In genomic region chr9:130240410-130241197, GRCh38 we compare ENCODE assay signal across 1 cellular context.
A peak's percentile ranks its signal among the peaks of the same experiment; 100 is the strongest.
TF ChIP-seq lines count a peak whose summit lies in the region.

No MANE protein-coding gene starts in this region.

TF ChIP-seq in K562, 482 proteins besides CTCF, POLR2A, EP300 and RAD21 (continued from another document):
- TF ChIP-seq MNT (conservative IDR thresholded peaks at IDR 0.05) (0 out of 4 replicates have a peak, but pooled peaks of 1 of the 2 experiments have one; percentile 30), MYC (IDR thresholded peaks at IDR 0.05; ENCODE audit: low read depth, low read length) (peak; percentile 83), MYC (CRISPR knock-in tag; IDR thresholded peaks at IDR 0.05; ENCODE audit: borderline replicate concordance, low read depth) (no peak), NCOA6 (IDR thresholded peaks at IDR 0.05) (no peak), L3MBTL2 (IDR thresholded peaks at IDR 0.05) (0 out of 2 replicates have a peak, but pooled peaks have one; percentile 35)
